In the genomic region with DNA sequence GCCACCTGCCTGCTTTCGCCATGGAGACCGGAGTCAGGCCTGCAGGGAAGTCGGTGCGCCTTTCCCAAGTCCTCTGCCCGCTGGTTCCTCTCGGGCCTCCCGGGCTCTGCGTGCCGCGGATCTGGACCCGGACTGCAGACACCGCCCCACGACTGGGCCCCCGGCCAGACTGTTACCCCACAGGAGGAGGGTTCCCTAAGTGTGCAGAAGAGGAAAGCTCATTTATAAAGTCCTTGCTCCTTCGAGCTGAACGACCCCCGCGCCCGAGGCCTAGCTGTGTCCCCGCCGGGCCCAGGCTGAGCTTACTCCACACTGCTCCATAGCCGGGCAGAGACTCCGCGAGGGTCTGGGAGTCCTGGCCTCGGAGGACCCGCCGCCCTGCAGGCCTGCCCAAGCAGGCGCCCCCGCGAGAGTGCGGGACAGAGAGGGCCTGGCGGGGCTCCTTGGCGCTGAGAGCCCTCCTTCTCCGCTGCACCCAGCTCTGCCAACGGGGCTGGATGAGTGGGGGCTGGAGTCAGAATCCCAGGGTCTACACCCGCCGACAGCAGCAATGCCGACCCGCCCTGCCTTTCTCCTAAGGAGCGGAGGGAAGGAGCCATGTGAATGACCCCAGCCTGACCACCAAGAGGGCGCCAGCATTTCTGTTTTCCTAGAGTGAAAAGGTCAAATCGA, we compare ENCODE assay signal across 14 cellular contexts. TPM values are rescaled to one million over a fixed set of nuclear protein-coding genes. Genes with fewer than 3 reads are reported as not detected.
DNase-seq lines count a peak whose midpoint lies in the region; ATAC-seq, FAIRE-seq and TF ChIP-seq lines count a peak whose summit lies in the region.
"Had no signal": no experiment of that assay in that cellular context is flagged by ENCODE, and none has a peak within 500 bp of the region (broad histone marks: within the 10 kb centered on the region; RNA-seq: fewer than 3 reads in every experiment).

No MANE protein-coding gene starts in this region.

- peak; percentile 6 for ATAC-seq in HG03354 (IDR thresholded peaks at IDR 0.05; ENCODE audit: poor library complexity, severe bottlenecking, unreplicated experiment)

- no peak overlapping the region for H4K5ac ChIP-seq in H1 (ENCODE audit: insufficient read length, low read depth, low read length)

- H3K23ac ChIP-seq in H1 (ENCODE audit: insufficient read length) = no peak overlapping the region

- no peak for TF ChIP-seq RAD21 in H1 (IDR thresholded peaks at IDR 0.05 in 1 of 2, conservative IDR thresholded peaks at IDR 0.05 in 1 of 2; ENCODE audit: low read depth in 2 of 2, low read length in 2 of 2)

- no peaks in the 10 kb centered on the region for H3K79me1 ChIP-seq in H1 (ENCODE audit: low read depth, low read length)

- H2BK12ac ChIP-seq in H1 (ENCODE audit: low read depth, low read length) = no peak overlapping the region

- CTCF ChIA-PET in H1 (lab: Charles Lee; ENCODE audit: partially characterized antibody) = interaction anchor here (0.6 to 1.8 kb wide), 12 partner anchors 16 to 109 kb away, joined by 3 to 9 read pairs (median 3); no protein-coding TSS in a partner anchor

- H3K27me3 ChIP-seq in H1 (replicated peaks in 1 of 4; ENCODE audit: control insufficient read depth in 3 of 4, extremely low read depth in 1 of 4, insufficient read depth in 3 of 4, low read length in 3 of 4) (peaks cover 94 to 100% (median 98%) of the 10 kb centered on the region in 4 experiments), neuron (ENCODE audit: insufficient read depth, low read length) (no peaks in the 10 kb centered on the region), MM.1S (replicated peaks; ENCODE audit: insufficient read depth, low read length) (peaks cover 97% of the 10 kb centered on the region), esophagus squamous epithelium (peaks cover 60 to 100% (median 73%) of the 10 kb centered on the region in 4 donors)

- H2AFZ ChIP-seq in H1 (ENCODE audit: low read length) = no peak overlapping the region
- H2AFZ ChIP-seq in neuron (ENCODE audit: low read depth, low read length) = peak overlapping the region; percentile 67
- no peak overlapping the region for H2AFZ ChIP-seq in MM.1S (ENCODE audit: low read length)

- H2BK5ac ChIP-seq in H1 (ENCODE audit: low read depth, low read length) = no peak overlapping the region

- H3F3A ChIP-seq in MM.1S (ENCODE audit: insufficient read depth, low read length) = no peaks in the 10 kb centered on the region

- TF ChIP-seq EP300 in H1 (IDR thresholded peaks at IDR 0.05; ENCODE audit: borderline replicate concordance in 1 of 2, low read depth in 2 of 2, low read length in 2 of 2) = no peak

- H3K36me3 ChIP-seq in ES-I3 (ENCODE audit: insufficient read depth, low read length) (no peaks in the 10 kb centered on the region), H1 (ENCODE audit: control insufficient read depth in 2 of 4, insufficient read depth in 4 of 4, low read length in 3 of 4) (no peaks in the 10 kb centered on the region), neuron (ENCODE audit: insufficient read depth, low read length) (peaks cover 17% of the 10 kb centered on the region), MM.1S (replicated peaks; ENCODE audit: insufficient read depth, low read length) (no peaks in the 10 kb centered on the region), esophagus squamous epithelium (no peaks in the 10 kb centered on the region)

- no peaks in the 10 kb centered on the region for H3K36me3 Mint-ChIP-seq in progenitor cell of endocrine pancreas (ENCODE audit: insufficient read depth)

- H3K27ac ChIP-seq in H1 (ENCODE audit: low read depth, low read length) (no peak overlapping the region), MM.1S (ENCODE audit: low read length) (no peak overlapping the region), esophagus squamous epithelium (no peak overlapping the region)
- H3K27ac ChIP-seq: C4-2B had no signal

- H2BK15ac ChIP-seq in H1 (ENCODE audit: low read length) = no peak overlapping the region; the same call in 1 of the 2 replicates

- no peak overlapping the region for H4K91ac ChIP-seq in H1 (replicated peaks; ENCODE audit: insufficient read length, low read length)

- H3K9me3 ChIP-seq in ES-I3 (ENCODE audit: control insufficient read depth, insufficient read depth, low read length) (no peaks in the 10 kb centered on the region; the same call in 1 of the 2 replicates), H1 (ENCODE audit: insufficient read depth in 2 of 2, low read depth in 1 of 2, low read length in 1 of 2) (no peaks in the 10 kb centered on the region), neuron (ENCODE audit: low read length) (no peaks in the 10 kb centered on the region), MM.1S (replicated peaks; ENCODE audit: insufficient read depth, low read length) (no peaks in the 10 kb centered on the region), esophagus squamous epithelium (no peaks in the 10 kb centered on the region)

- H4K8ac ChIP-seq in H1 (ENCODE audit: extremely low read depth, insufficient read depth, low read length) = no peak overlapping the region

- H3K79me2 ChIP-seq in H1 (ENCODE audit: control insufficient read depth in 1 of 2, insufficient read depth in 2 of 2, low read length in 2 of 2) (no peaks in the 10 kb centered on the region), MM.1S (ENCODE audit: low read length) (no peaks in the 10 kb centered on the region)

- no peak overlapping the region for H3K14ac ChIP-seq in H1 (ENCODE audit: insufficient read length)

- H3K18ac ChIP-seq in H1 (ENCODE audit: extremely low read depth, low read length) = peak overlapping the region; percentile 60; the same call in 1 of the 2 replicates

- H3K4me2 ChIP-seq in H1 (ENCODE audit: insufficient read depth in 1 of 2, low read depth in 2 of 2, low read length in 2 of 2) (peak overlapping the region; percentile 53 to 70; a peak in 3 of 4 replicates), MM.1S (ENCODE audit: low read depth, low read length) (no peak overlapping the region)

- H3K4me3 Mint-ChIP-seq in progenitor cell of endocrine pancreas (ENCODE audit: low read depth) = no peak overlapping the region

- no peaks in the 10 kb centered on the region for H3K9me2 ChIP-seq in MM.1S (replicated peaks; ENCODE audit: insufficient read depth, low read length)

- H3K9ac ChIP-seq in ES-I3 (ENCODE audit: low read depth, low read length) (peak overlapping the region; percentile 33; the same call in 1 of the 2 replicates), H1 (replicated peaks in 1 of 4; ENCODE audit: extremely low read depth in 1 of 4, low read depth in 3 of 4, low read length in 3 of 4) (no peak overlapping the region), MM.1S (ENCODE audit: low read length) (no peak overlapping the region)

- no peak for FAIRE-seq in H1 (lab: Jason Lieb, UNC)

- TF ChIP-seq POLR2A in H1 (IDR thresholded peaks at IDR 0.05; ENCODE audit: control extremely low read depth in 1 of 2, low read depth in 2 of 2, low read length in 2 of 2) (no peak), esophagus squamous epithelium (IDR thresholded peaks at IDR 0.05) (no peak)

- H3K4me1 ChIP-seq in ES-I3 (ENCODE audit: insufficient read depth, low read length) (peaks cover 3% of the 10 kb centered on the region; the same call in 1 of the 2 replicates), H1 (replicated peaks in 1 of 4; ENCODE audit: control insufficient read depth in 3 of 4, insufficient read depth in 4 of 4, low read length in 3 of 4) (peaks cover 0 to 18% (median 9%) of the 10 kb centered on the region in 4 experiments; a peak in 5 of 7 replicates), neuron (ENCODE audit: insufficient read depth, low read length) (peaks cover 30% of the 10 kb centered on the region), MM.1S (ENCODE audit: low read length) (no peaks in the 10 kb centered on the region), esophagus squamous epithelium (peaks cover 12 to 31% (median 18%) of the 10 kb centered on the region in 3 donors)

- H3K9me3 Mint-ChIP-seq in progenitor cell of endocrine pancreas (ENCODE audit: low read depth) = no peaks in the 10 kb centered on the region

- H2BK20ac ChIP-seq in H1 (ENCODE audit: low read length) = no peak overlapping the region

- H3K56ac ChIP-seq in H1 (replicated peaks; ENCODE audit: insufficient read length, low read depth, low read length) = no peak overlapping the region

- intact Hi-C loops in esophagus squamous epithelium (cut with DNase I) = no loop called here

- H3K4me1 Mint-ChIP-seq in progenitor cell of endocrine pancreas (ENCODE audit: low read depth) = peaks cover 1% of the 10 kb centered on the region

- H2BK120ac ChIP-seq in H1 (replicated peaks; ENCODE audit: low read depth, low read length) = no peak overlapping the region

- H3K23me2 ChIP-seq in H1 (ENCODE audit: low read depth, low read length) = peaks cover 4% of the 10 kb centered on the region; the same call in 1 of the 2 replicates

- H3K27ac Mint-ChIP-seq in progenitor cell of endocrine pancreas = no peak overlapping the region

- POLR2A ChIA-PET in H1 (lab: Charles Lee; ENCODE audit: partially characterized antibody) = interaction anchor here (1.1 to 1.9 kb wide), 3 partner anchors 16 to 94 kb away, joined by 3 to 4 read pairs (median 4); no protein-coding TSS in a partner anchor

- H4K20me1 ChIP-seq in H1 (replicated peaks in 1 of 2; ENCODE audit: control insufficient read depth in 1 of 2, insufficient read depth in 2 of 2, low read length in 2 of 2) = peaks cover 25 to 46% of the 10 kb centered on the region in 2 experiments
- H4K20me1 ChIP-seq in MM.1S (ENCODE audit: insufficient read depth, low read length) = no peaks in the 10 kb centered on the region

- H3K4ac ChIP-seq in H1 (replicated peaks; ENCODE audit: insufficient read length, low read depth, low read length) = no peak overlapping the region

- peaks cover 92% of the 10 kb centered on the region for H3K27me3 Mint-ChIP-seq in progenitor cell of endocrine pancreas

- no peak for DNase-seq in H1 (ENCODE audit: low read depth in 1 of 2, low spot score in 2 of 2)
- DNase-seq in MM.1S = no peak
- DNase-seq in esophagus squamous epithelium (lab: John Stamatoyannopoulos, UW) = no peak
- DNase-seq in SIG-M5 (lab: John Stamatoyannopoulos, UW) = no peak
- DNase-seq in progenitor cell of endocrine pancreas (ENCODE audit: low spot score, unreplicated experiment) = no peak
- DNase-seq: activated CD4-positive, alpha-beta T cell treated with anti-CD3 and anti-CD28 coated beads for 1 hour; cortex of kidney; DND-41; midbrain had no signal

- H3K4me3 ChIP-seq in H1 (ENCODE audit: extremely low read depth in 1 of 4, insufficient read depth in 2 of 4, low read depth in 3 of 4, low read length in 4 of 4) = peak overlapping the region in 1 of 4 experiments; percentile 57; a peak in 3 of 8 replicates
- peak overlapping the region; percentile 84 for H3K4me3 ChIP-seq in neuron (ENCODE audit: low read length)
- H3K4me3 ChIP-seq in MM.1S (ENCODE audit: low read length) = no peak overlapping the region
- peak overlapping the region in 1 of 4 donors; percentile 2 for H3K4me3 ChIP-seq in esophagus squamous epithelium

- TF ChIP-seq CTCF in H1 (IDR thresholded peaks at IDR 0.05; ENCODE audit: control extremely low read depth in 1 of 3, insufficient read depth in 1 of 3, low read depth in 1 of 3, low read length in 3 of 3) (no peak), MM.1S (IDR thresholded peaks at IDR 0.05; ENCODE audit: low read length) (no peak), esophagus squamous epithelium (IDR thresholded peaks at IDR 0.05) (no peak), progenitor cell of endocrine pancreas (IDR thresholded peaks at IDR 0.05; ENCODE audit: unreplicated experiment) (no peak)

- WGBS in H1 (ENCODE audit: extremely low coverage in 1 of 2, insufficient coverage in 1 of 2, insufficient read length in 1 of 2, insufficient replicate concordance in 2 of 2, low coverage in 1 of 2, low lambda C conversion rate in 2 of 2, missing lambda C conversion rate in 1 of 2), 2 experiments = 7% methylated on average over 41 of the region's 42 CpGs; no CpG with 5 or more reads in 1 of the 2 experiments
- 10 to 19% methylated on average over 6 to 7 of the region's 42 CpGs for WGBS in esophagus squamous epithelium, 2 donors

- peak overlapping the region; percentile 28; the same call in 1 of the 2 replicates for H2AK5ac ChIP-seq in H1 (ENCODE audit: low read depth, low read length)

RNA-seq across cellular contexts. Expression of a gene that starts 8.3 kb away (rescaled TPM):
- not detected in 2 replicates for total RNA-seq in H1 (2021; fragmentation: NEBNext Ultra II Directional; extraction: Animal tissue kit (Norgen Biotek cat#: 25700))
- polyA plus RNA-seq in H1 (2011; rRNA removed) = 0.03 TPM in 1 of 2 replicates, not detected in the other
- polyA plus RNA-seq in H1 (2011; cell fraction: cytosol; rRNA removed) = not detected
- polyA plus RNA-seq in H1 (2011; cell fraction: nucleus; rRNA removed) = not detected
- polyA plus RNA-seq in H1 (2012, experiment 1 of 2) = 0.04 TPM in 1 of 4 replicates, not detected in the others
- polyA plus RNA-seq in H1 (2012, experiment 2 of 2) = not detected
- polyA plus RNA-seq in H1 (2013, experiment 1 of 2) = not detected
- polyA plus RNA-seq in H1 (2013, experiment 2 of 2) = not detected
- polyA minus RNA-seq in H1 (2011; rRNA and poly(A)+ RNA removed) = not detected in 2 replicates
- not detected for polyA minus RNA-seq in H1 (2011; cell fraction: cytosol; rRNA and poly(A)+ RNA removed)
- not detected for polyA minus RNA-seq in H1 (2011; cell fraction: nucleus; rRNA and poly(A)+ RNA removed)
- under 1 TPM in 1 of 4 donors, not detected in 3; under 0.01 TPM for total RNA-seq in esophagus squamous epithelium
- total RNA-seq in progenitor cell of endocrine pancreas = not detected in 2 replicates
- total RNA-seq: fibroblast of lung had no signal
- polyA plus RNA-seq: fibroblast of lung had no signal
